27 cellular contexts compared by ENCODE assay signal in genomic region chr2:117935436-117935835, GRCh38.
"Had no signal": no experiment of that assay in that cellular context is flagged by ENCODE, and none has a peak within 500 bp of the region (broad histone marks: within the 10 kb centered on the region; RNA-seq: fewer than 3 reads in every experiment).

No MANE protein-coding gene starts in this region.

- ATAC-seq: left lobe of liver, pancreas had no signal

- DNase-seq: activated CD4-positive, alpha-beta memory T cell treated with anti-CD3 and anti-CD28 coated beads, Interleukin-2, amount 10 ng/mL, durations not matched to agents 7 days and 5 days; activated CD4-positive, alpha-beta T cell treated with anti-CD3 and anti-CD28 coated beads for 1 hour; activated CD4-positive, alpha-beta T cell treated with anti-CD3 and anti-CD28 coated beads, Interleukin-2, amount 10 ng/mL, durations not matched to agents 7 days and 5 days; activated CD8-positive, alpha-beta memory T cell treated with anti-CD3 and anti-CD28 coated beads, Interleukin-2, amount 50 U/mL, for 48 hours; activated gamma-delta T cell treated with Interleukin-2 at 50 U/mL for 16 hours; activated naive CD4-positive, alpha-beta T cell treated with anti-CD3 and anti-CD28 coated beads, Interleukin-2, amount 50 U/mL, for 16 hours; activated T-cell treated with anti-CD3 and anti-CD28 coated beads, Interleukin-2, amount 50 U/mL, for 24 hours; dermis blood vessel endothelial cell; effector CD4-positive, alpha-beta T cell; foreskin fibroblast; hypothalamus; immature natural killer cell; nucleus accumbens; pancreas; stimulated activated CD4-positive, alpha-beta T cell treated with anti-CD3 and anti-CD28 coated beads, Interleukin-15, amount 100 ng/mL, for 24 hours; stimulated activated CD4-positive, alpha-beta T cell treated with anti-CD3 and anti-CD28 coated beads, Interleukin-2, amount 100 ng/mL, for 24 hours; stimulated activated naive CD4-positive, alpha-beta T cell; SW 1271; T-helper 9 cell had no signal

- H3K27ac ChIP-seq: pancreas, prostate gland, right atrium auricular region, suprapubic skin, tibial nerve had no signal

- H3K4me3 Mint-ChIP-seq: activated CD4-positive, alpha-beta memory T cell treated with anti-CD3 and anti-CD28 coated beads, Interleukin-2, amount 10 ng/mL, durations not matched to agents 7 days and 5 days; activated CD4-positive, alpha-beta T cell treated with anti-CD3 and anti-CD28 coated beads, Interleukin-2, amount 10 ng/mL, durations not matched to agents 7 days and 5 days; activated T-cell treated with anti-CD3 and anti-CD28 coated beads, Interleukin-2, amount 50 U/mL, for 24 hours; immature natural killer cell; T-helper 1 cell treated with Interleukin-12 subunit alpha and Interleukin-12 subunit beta and Interleukin-4 antibody, amounts not matched to agents 30 μg/mL and 1 μg/mL, for 36 hours had no signal

- H3K4me1 Mint-ChIP-seq: activated CD4-positive, alpha-beta memory T cell treated with anti-CD3 and anti-CD28 coated beads, Interleukin-2, amount 10 ng/mL, durations not matched to agents 7 days and 5 days; activated CD4-positive, alpha-beta T cell treated with anti-CD3 and anti-CD28 coated beads, Interleukin-2, amount 10 ng/mL, durations not matched to agents 7 days and 5 days had no signal

- H3K27me3 ChIP-seq: heart left ventricle, pancreas, right atrium auricular region, suprapubic skin, tibial nerve had no signal

- H3K27ac Mint-ChIP-seq: activated CD4-positive, alpha-beta memory T cell treated with anti-CD3 and anti-CD28 coated beads, Interleukin-2, amount 10 ng/mL, durations not matched to agents 7 days and 5 days; activated CD4-positive, alpha-beta T cell treated with anti-CD3 and anti-CD28 coated beads, Interleukin-2, amount 10 ng/mL, durations not matched to agents 7 days and 5 days; activated T-cell treated with anti-CD3 and anti-CD28 coated beads, Interleukin-2, amount 50 U/mL, for 24 hours; T-helper 1 cell treated with Interleukin-12 subunit alpha and Interleukin-12 subunit beta and Interleukin-4 antibody, amounts not matched to agents 30 μg/mL and 1 μg/mL, for 36 hours had no signal

- H3K4me3 ChIP-seq: heart left ventricle, lung, pancreas, prostate gland, right atrium auricular region, suprapubic skin, tibial nerve had no signal

- H3K27me3 Mint-ChIP-seq: activated CD4-positive, alpha-beta memory T cell treated with anti-CD3 and anti-CD28 coated beads, Interleukin-2, amount 10 ng/mL, durations not matched to agents 7 days and 5 days; activated CD4-positive, alpha-beta T cell treated with anti-CD3 and anti-CD28 coated beads, Interleukin-2, amount 10 ng/mL, durations not matched to agents 7 days and 5 days; activated T-cell treated with anti-CD3 and anti-CD28 coated beads, Interleukin-2, amount 50 U/mL, for 24 hours had no signal

- H3K9me3 Mint-ChIP-seq: activated CD4-positive, alpha-beta memory T cell treated with anti-CD3 and anti-CD28 coated beads, Interleukin-2, amount 10 ng/mL, durations not matched to agents 7 days and 5 days; activated CD4-positive, alpha-beta T cell treated with anti-CD3 and anti-CD28 coated beads, Interleukin-2, amount 10 ng/mL, durations not matched to agents 7 days and 5 days; activated T-cell treated with anti-CD3 and anti-CD28 coated beads, Interleukin-2, amount 50 U/mL, for 24 hours; immature natural killer cell; T-helper 1 cell treated with Interleukin-12 subunit alpha and Interleukin-12 subunit beta and Interleukin-4 antibody, amounts not matched to agents 30 μg/mL and 1 μg/mL, for 36 hours had no signal

- H3K9me3 ChIP-seq: heart left ventricle, pancreas, prostate gland, right atrium auricular region, suprapubic skin, tibial nerve had no signal
